In the genomic region with DNA sequence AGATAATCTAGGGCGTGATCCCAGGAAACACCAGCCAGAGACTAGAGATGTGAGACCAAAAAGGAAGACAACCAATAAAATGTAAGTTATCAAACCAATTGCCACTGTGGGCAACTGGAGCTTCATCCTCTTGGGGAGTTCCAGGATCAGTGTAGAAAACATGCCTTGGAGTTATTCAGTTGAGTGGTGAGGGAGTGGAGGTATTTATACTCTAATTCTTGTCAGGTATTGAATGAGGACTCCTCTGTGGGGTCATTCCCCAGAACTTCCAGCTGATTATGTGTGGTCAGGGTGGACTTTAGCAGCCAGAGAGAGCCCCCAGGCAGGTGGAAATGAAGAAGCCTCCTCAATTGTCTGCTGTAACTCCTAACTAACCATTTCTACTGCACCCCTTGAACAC, we compare ENCODE assay signal across 23 cellular contexts.
"Had no signal": no experiment of that assay in that cellular context is flagged by ENCODE, and none has a peak within 500 bp of the region (broad histone marks: within the 10 kb centered on the region; RNA-seq: fewer than 3 reads in every experiment).

No MANE protein-coding gene starts in this region.

- H3K4me3 ChIP-seq: colonic mucosa, coronary artery, dorsolateral prefrontal cortex, esophagus muscularis mucosa, esophagus squamous epithelium, gastrocnemius medialis, gastroesophageal sphincter, heart left ventricle, heart right ventricle had no signal

- H3K4me1 ChIP-seq: colonic mucosa, esophagus muscularis mucosa, esophagus squamous epithelium, foreskin keratinocyte, gastrocnemius medialis, gastroesophageal sphincter, heart left ventricle, heart right ventricle had no signal

- H3K9me3 ChIP-seq: colonic mucosa, esophagus muscularis mucosa, esophagus squamous epithelium, gastrocnemius medialis, gastroesophageal sphincter, heart right ventricle had no signal

- H3K36me3 ChIP-seq: colonic mucosa, esophagus muscularis mucosa, esophagus squamous epithelium, gastrocnemius medialis, gastroesophageal sphincter, heart left ventricle, heart right ventricle had no signal

- DNase-seq: colonic mucosa; cortex of kidney; dermis blood vessel endothelial cell; dorsolateral prefrontal cortex; effector CD4-positive, alpha-beta T cell; effector CD8-positive, alpha-beta T cell; effector memory CD4-positive, alpha-beta T cell; effector memory CD8-positive, alpha-beta T cell; endodermal cell; erythroblast; esophagus squamous epithelium; foreskin fibroblast; foreskin keratinocyte; foreskin melanocyte; gastrocnemius medialis; glutamatergic neuron; head of caudate nucleus; heart left ventricle; heart right ventricle had no signal

- H3K27ac ChIP-seq: colonic mucosa, coronary artery, dorsolateral prefrontal cortex, epithelial cell of prostate, esophagus muscularis mucosa, esophagus squamous epithelium, foreskin keratinocyte, gastrocnemius medialis, gastroesophageal sphincter, heart left ventricle, heart right ventricle had no signal
